Comparison of ENCODE assay signal across 13 cellular contexts in the genomic region with DNA sequence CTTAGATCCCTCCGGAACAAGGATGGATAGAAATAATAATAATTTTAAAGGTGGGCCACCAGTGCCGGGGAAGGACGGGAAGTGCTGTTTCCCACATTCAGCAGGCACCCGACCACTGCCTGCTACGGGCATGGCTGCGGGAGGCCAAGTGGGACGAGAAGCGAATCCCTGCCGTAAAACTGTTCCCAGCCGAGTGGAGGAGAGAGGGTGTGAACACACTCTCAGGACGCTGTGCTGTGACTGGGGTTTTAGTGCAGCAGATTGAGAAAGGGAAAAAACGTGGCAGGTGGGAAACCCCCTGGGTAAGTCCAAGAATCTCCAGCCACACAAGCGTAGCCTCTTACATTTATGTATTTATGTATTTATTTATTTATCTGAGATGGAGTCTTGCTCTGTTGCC.
DNase-seq lines count a peak whose midpoint lies in the region; ATAC-seq and TF ChIP-seq lines count a peak whose summit lies in the region.
"Had no signal": no experiment of that assay in that cellular context is flagged by ENCODE, and none has a peak within 500 bp of the region (broad histone marks: within the 10 kb centered on the region; RNA-seq: fewer than 3 reads in every experiment).

No MANE protein-coding gene starts in this region.

- ATAC-seq in Right ventricle myocardium superior (ENCODE audit: poor library complexity): no peak
- ATAC-seq in left cardiac atrium: no peak
- ATAC-seq in HG02588 (IDR thresholded peaks at IDR 0.05; ENCODE audit: unreplicated experiment): peak; percentile 72
- ATAC-seq in activated CD8-positive, alpha-beta memory T cell treated with anti-CD3 and anti-CD28 coated beads, Interleukin-2, amount 10 ng/mL, durations not matched to agents 7 days and 5 days: no peak
- ATAC-seq in upper lobe of right lung: no peak
- ATAC-seq: esophagus mucosa, psoas muscle had no signal

- H3K4me1 Mint-ChIP-seq in activated CD8-positive, alpha-beta memory T cell treated with anti-CD3 and anti-CD28 coated beads, Interleukin-2, amount 10 ng/mL, durations not matched to agents 7 days and 5 days: peaks cover 30% of the 10 kb centered on the region

- no peak for TF ChIP-seq CTCF in upper lobe of right lung (IDR thresholded peaks at IDR 0.05)

- DNase-seq in Right ventricle myocardium superior (peak; percentile 26), left cardiac atrium (no peak), upper lobe of right lung (peak; percentile 49), epidermal melanocyte (ENCODE audit: insufficient read length, low spot score) (no peak), NCI-H748 (lab: John Stamatoyannopoulos, UW; ENCODE audit: unreplicated experiment) (no peak), LoVo (ENCODE audit: low spot score) (no peak)
- peak; percentile 37 for DNase-seq in activated CD8-positive, alpha-beta memory T cell treated with anti-CD3 and anti-CD28 coated beads, Interleukin-2, amount 10 ng/mL, durations not matched to agents 7 days and 5 days
- DNase-seq: midbrain, NCI-H526 treated with DMSO at 0.1 percent for 48 hours had no signal

- no peak overlapping the region for H3K4me3 ChIP-seq in upper lobe of right lung
- H3K4me3 ChIP-seq: psoas muscle, SK-N-MC had no signal

- H3K36me3 Mint-ChIP-seq in activated CD8-positive, alpha-beta memory T cell treated with anti-CD3 and anti-CD28 coated beads, Interleukin-2, amount 10 ng/mL, durations not matched to agents 7 days and 5 days: peaks cover 33% of the 10 kb centered on the region

- no peaks in the 10 kb centered on the region for H3K4me1 ChIP-seq in upper lobe of right lung
- H3K4me1 ChIP-seq: psoas muscle had no signal

- no peak overlapping the region for H3K4me3 Mint-ChIP-seq in activated CD8-positive, alpha-beta memory T cell treated with anti-CD3 and anti-CD28 coated beads, Interleukin-2, amount 10 ng/mL, durations not matched to agents 7 days and 5 days

- H3K27me3 ChIP-seq in upper lobe of right lung: no peaks in the 10 kb centered on the region

- no peak overlapping the region for H3K27ac ChIP-seq in upper lobe of right lung
- H3K27ac ChIP-seq: psoas muscle, SK-N-MC had no signal

- no peaks in the 10 kb centered on the region for H3K36me3 ChIP-seq in upper lobe of right lung

- peaks cover 5% of the 10 kb centered on the region for H3K9me3 Mint-ChIP-seq in activated CD8-positive, alpha-beta memory T cell treated with anti-CD3 and anti-CD28 coated beads, Interleukin-2, amount 10 ng/mL, durations not matched to agents 7 days and 5 days (ENCODE audit: low read depth)

- CTCF ChIA-PET in activated CD8-positive, alpha-beta memory T cell treated with anti-CD3 and anti-CD28 coated beads, Interleukin-2, amount 10 ng/mL, durations not matched to agents 7 days and 5 days (lab: Charles Lee): no interaction called here

- H3K9me3 ChIP-seq in upper lobe of right lung: no peaks in the 10 kb centered on the region

- H3K27ac Mint-ChIP-seq in activated CD8-positive, alpha-beta memory T cell treated with anti-CD3 and anti-CD28 coated beads, Interleukin-2, amount 10 ng/mL, durations not matched to agents 7 days and 5 days: no peak overlapping the region

- H3K27me3 Mint-ChIP-seq in activated CD8-positive, alpha-beta memory T cell treated with anti-CD3 and anti-CD28 coated beads, Interleukin-2, amount 10 ng/mL, durations not matched to agents 7 days and 5 days: peaks cover 28% of the 10 kb centered on the region

- intact Hi-C loops in Right ventricle myocardium superior (cut with DNase I) (no loop called here), left cardiac atrium (cut with DNase I) (no loop called here), upper lobe of right lung (cut with DNase I) (no loop called here)

Comparison
In these comparisons a context has a peak if more than half of its experiments do, and no peak if none do; other contexts are left out.
1. DNase-seq: peak in Right ventricle myocardium superior (single experiment), activated CD8-positive, alpha-beta memory T cell treated with anti-CD3 and anti-CD28 coated beads, Interleukin-2, amount 10 ng/mL, durations not matched to agents 7 days and 5 days (single experiment) and upper lobe of right lung (single experiment); none in left cardiac atrium (single experiment), epidermal melanocyte (single experiment), NCI-H748 (single experiment) and LoVo (single experiment).